Comparison of ENCODE assay signal across 8 cellular contexts in the genomic region with DNA sequence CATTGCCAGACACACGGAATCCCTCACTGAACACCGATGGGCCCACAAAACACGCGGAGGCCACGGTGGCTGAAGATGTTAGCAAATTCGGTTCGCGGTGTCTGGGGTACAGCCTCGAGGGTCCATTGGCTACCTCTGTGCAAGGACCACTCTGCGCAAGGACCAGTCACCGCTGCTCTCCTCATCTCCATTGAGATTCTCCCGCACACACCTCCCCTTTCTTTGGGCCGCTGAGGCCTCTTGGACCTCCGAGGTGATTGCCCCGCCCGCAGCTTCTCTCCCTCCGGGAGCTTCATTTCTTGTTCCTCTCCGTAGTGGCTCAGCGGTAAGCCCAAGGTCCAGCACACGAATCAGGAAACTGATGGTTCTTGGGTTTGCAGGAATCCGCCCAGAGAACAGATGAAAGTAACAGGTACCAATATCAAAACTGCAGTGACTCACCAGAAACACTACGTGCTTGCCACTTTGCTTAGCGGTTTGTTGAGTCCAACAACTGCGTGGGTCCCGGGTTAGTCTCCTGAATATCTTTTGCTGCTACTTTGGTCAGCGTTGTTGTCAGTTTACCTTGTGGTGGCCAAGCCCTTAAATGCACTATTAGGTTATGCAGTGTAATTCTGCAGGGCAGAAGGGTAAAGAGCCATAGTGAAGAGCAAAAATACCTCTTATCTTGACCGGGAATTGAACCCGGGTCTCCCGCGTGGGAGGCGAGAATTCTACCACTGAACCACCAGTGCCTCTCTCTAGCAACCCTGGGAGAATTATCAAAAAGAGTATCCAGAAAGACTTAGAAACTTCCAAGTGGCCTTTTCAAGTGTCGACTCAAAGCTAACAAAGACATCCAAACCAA.
A peak's percentile ranks its signal among the peaks of the same experiment; 100 is the strongest.
DNase-seq lines count a peak whose midpoint lies in the region; ATAC-seq lines count a peak whose summit lies in the region.
"Not testable (repeated sequence)": the region's sequence is repeated elsewhere in the genome, so short reads cannot be mapped to it uniquely, and the experiment has no call there.

No MANE protein-coding gene starts in this region.

- in situ Hi-C loops in Caki2 (cut with HindIII; ENCODE audit: low pct_unique_long_range_greater_than_20kb, low sequenced_read_pairs): not testable (repeated sequence)

- peak; percentile 48 for ATAC-seq in GM21529 (IDR thresholded peaks at IDR 0.05; ENCODE audit: unreplicated experiment)

- H3K9me3 ChIP-seq in MG63: not testable (repeated sequence)

- H3K36me3 ChIP-seq in MG63: not testable (repeated sequence)

- not testable (repeated sequence) for H3K27me3 ChIP-seq in MG63

- peak; percentile 79 for DNase-seq in Caki2 (ENCODE audit: low read depth)
- DNase-seq in MG63: peak; percentile 56
- DNase-seq in RPMI8226: peak; percentile 77
- DNase-seq in activated T-cell treated with anti-CD3 and anti-CD28 coated beads for 48 hours (ENCODE audit: low read depth): peak; percentile 29
- DNase-seq in epidermal melanocyte (ENCODE audit: insufficient read length, low spot score): peak; percentile 16
- peak; percentile 65 to 74 for DNase-seq in lung microvascular endothelial cell (ENCODE audit: low read depth in 2 of 2)
- DNase-seq in stimulated activated CD4-positive, alpha-beta T cell treated with anti-CD3 and anti-CD28 coated beads, Interleukin-4, amount 100 ng/mL, for 48 hours (ENCODE audit: low read depth in 2 of 2): peak; percentile 38 to 53

- H3K4me3 ChIP-seq in MG63: not testable (repeated sequence)

Comparison
In these comparisons a context has a peak if more than half of its experiments do, and no peak if none do; other contexts are left out.
1. DNase-seq: peak in every context shown above with its lines; median percentile 79 in Caki2; 77 in RPMI8226; 70 in lung microvascular endothelial cell; 56 in MG63; 46 in stimulated activated CD4-positive, alpha-beta T cell treated with anti-CD3 and anti-CD28 coated beads, Interleukin-4, amount 100 ng/mL, for 48 hours; 29 in activated T-cell treated with anti-CD3 and anti-CD28 coated beads for 48 hours; 16 in epidermal melanocyte.